In genomic region chr20:49915380-49916145, GRCh38 we compare ENCODE assay signal across 8 cellular contexts.
DNase-seq lines count a peak whose midpoint lies in the region; ATAC-seq lines count a peak whose summit lies in the region.

Gene SPATA2, minus strand, starts transcription at chr20:49915529. Its CDS starts 7,039 bp downstream, at chr20:49908490.

- peak; percentile 86 for ATAC-seq in GM18909 (IDR thresholded peaks at IDR 0.05; ENCODE audit: poor library complexity, unreplicated experiment)
- ATAC-seq in HG03159 (IDR thresholded peaks at IDR 0.05; ENCODE audit: unreplicated experiment): peak; percentile 87

- peak within 1 kb of the TSS; percentile 100 for H3K27ac ChIP-seq in caudate nucleus (ENCODE audit: low read depth, low read length)

- DNase-seq in AG08395 (ENCODE audit: low spot score) (peak; percentile 98), NCI-H345 (lab: John Stamatoyannopoulos, UW) (peak; percentile 97), caudate nucleus (lab: John Stamatoyannopoulos, UW) (peak; percentile 54 to 99 (median 93)), islet precursor cell (peak; percentile 97)
- DNase-seq in activated CD4-positive, CD25-positive, alpha-beta regulatory T cell (lab: John Stamatoyannopoulos, UW): peak; percentile 78 to 95 (median 87)
- DNase-seq in stimulated activated CD4-positive, alpha-beta T cell treated with anti-CD3 and anti-CD28 coated beads, Interleukin-12 subunit alpha, Interleukin-12 subunit beta, amount 100 ng/mL, for 4 hours: peak; percentile 92

Comparison
In these comparisons a context has a peak if more than half of its experiments do, and no peak if none do; other contexts are left out.
1. Peak in every context shown above with its lines: DNase-seq, ATAC-seq and H3K27ac ChIP-seq.